ENCODE assay signal across 16 cellular contexts in genomic region chr17:82823004-82823403, GRCh38. TPM values are rescaled to one million over a fixed set of nuclear protein-coding genes. Genes with fewer than 3 reads are reported as not detected.
DNase-seq lines count a peak whose midpoint lies in the region; ATAC-seq and TF ChIP-seq lines count a peak whose summit lies in the region.
"Had no signal": no experiment of that assay in that cellular context is flagged by ENCODE, and none has a peak within 500 bp of the region (broad histone marks: within the 10 kb centered on the region; RNA-seq: fewer than 3 reads in every experiment).

No MANE protein-coding gene starts in this region.

- H3K9me3 ChIP-seq in cardiac muscle cell (ENCODE audit: low read depth) (no peaks in the 10 kb centered on the region), OCI-LY1 (ENCODE audit: low read length) (peaks cover 7% of the 10 kb centered on the region), suprapubic skin (peaks cover 19% of the 10 kb centered on the region)

- no peaks in the 10 kb centered on the region for H3K9me2 ChIP-seq in OCI-LY1 (ENCODE audit: low read depth, low read length)

- H3K36me3 Mint-ChIP-seq in type B pancreatic cell, result peaks cover 36% of the 10 kb centered on the region

- H3K4me3 Mint-ChIP-seq in type B pancreatic cell, result no peak overlapping the region

- H3K27ac ChIP-seq in cardiac muscle cell (no peak overlapping the region), OCI-LY1 (ENCODE audit: low read depth, low read length, poor library complexity, severe bottlenecking) (no peak overlapping the region), suprapubic skin (no peak overlapping the region)
- H3K27ac ChIP-seq: parathyroid adenoma had no signal

- TF ChIP-seq POLR2A in suprapubic skin (IDR thresholded peaks at IDR 0.05), result no peak

- no peak overlapping the region for H2AFZ ChIP-seq in OCI-LY1 (ENCODE audit: low read length)
- H2AFZ ChIP-seq: parathyroid adenoma had no signal

- 92% methylated on average over 5 of the region's 5 CpGs for WGBS in suprapubic skin

- no peak for TF ChIP-seq EP300 in suprapubic skin (IDR thresholded peaks at IDR 0.05)

- H3K4me1 ChIP-seq in cardiac muscle cell (ENCODE audit: low read depth) (peaks cover 16% of the 10 kb centered on the region), OCI-LY1 (ENCODE audit: insufficient read depth, low read length, severe bottlenecking) (peaks cover 12% of the 10 kb centered on the region), suprapubic skin (no peaks in the 10 kb centered on the region)
- H3K4me1 ChIP-seq: parathyroid adenoma had no signal

- ATAC-seq in GM19463 (IDR thresholded peaks at IDR 0.05; ENCODE audit: unreplicated experiment), result no peak

- H3K4me1 Mint-ChIP-seq in type B pancreatic cell (ENCODE audit: unreplicated experiment), result no peaks in the 10 kb centered on the region

- intact Hi-C loops in cardiac septum (cut with DNase I), result no loop called here

- H3K9me3 Mint-ChIP-seq in type B pancreatic cell, result peaks cover 10% of the 10 kb centered on the region

- H3K27me3 ChIP-seq in cardiac muscle cell, result no peaks in the 10 kb centered on the region
- H3K27me3 ChIP-seq in OCI-LY1 (ENCODE audit: insufficient read depth, low read length), result no peaks in the 10 kb centered on the region
- H3K27me3 ChIP-seq in suprapubic skin, result no peaks in the 10 kb centered on the region

- TF ChIP-seq CTCF in cardiac muscle cell (IDR thresholded peaks at IDR 0.05; ENCODE audit: low read depth, low read length) (peak; percentile 17), OCI-LY1 (IDR thresholded peaks at IDR 0.05; ENCODE audit: low read length) (peak; percentile 28; the same call in 1 of the 2 replicates), fibroblast of pulmonary artery (IDR thresholded peaks at IDR 0.05; ENCODE audit: low read length, missing control alignments) (peak; percentile 8), type B pancreatic cell (conservative IDR thresholded peaks at IDR 0.05) (peak; percentile 27), suprapubic skin (IDR thresholded peaks at IDR 0.05) (no peak)

- no peaks in the 10 kb centered on the region for H3K36me3 ChIP-seq in cardiac muscle cell
- H3K36me3 ChIP-seq in OCI-LY1 (ENCODE audit: insufficient read depth, low read length), result peaks cover 48% of the 10 kb centered on the region
- peaks cover 45% of the 10 kb centered on the region for H3K36me3 ChIP-seq in suprapubic skin

- DNase-seq in cardiac muscle cell (ENCODE audit: low read depth in 1 of 2, low spot score in 1 of 2) (peak in 1 of 2 donors; percentile 23), cardiac septum (ENCODE audit: low spot score) (no peak), fibroblast of pulmonary artery (ENCODE audit: low read depth) (no peak), type B pancreatic cell (ENCODE audit: extremely low spot score, unreplicated experiment) (no peak), suprapubic skin (ENCODE audit: low spot score in 2 of 2) (no peak), GM19238 (ENCODE audit: insufficient read length, low spot score) (no peak)
- DNase-seq: cerebellar nuclear complex, GOT3, KG1, NCI-H2227 treated with DMSO at 0.1 percent for 48 hours, SIG-M5 had no signal

- no peaks in the 10 kb centered on the region for H4K20me1 ChIP-seq in OCI-LY1 (ENCODE audit: insufficient read depth, low read length)

- no peak overlapping the region for H3K4me2 ChIP-seq in OCI-LY1 (ENCODE audit: low read length)

- no peaks in the 10 kb centered on the region for H3K79me2 ChIP-seq in OCI-LY1 (ENCODE audit: insufficient read depth, low read length)

- no peaks in the 10 kb centered on the region for H3K27me3 Mint-ChIP-seq in type B pancreatic cell

- no peak overlapping the region for H3K27ac Mint-ChIP-seq in type B pancreatic cell

- no peaks in the 10 kb centered on the region for H3F3A ChIP-seq in OCI-LY1 (ENCODE audit: insufficient read depth, low read length)

- H3K9ac ChIP-seq in OCI-LY1 (ENCODE audit: low read length), result no peak overlapping the region
- H3K9ac ChIP-seq: parathyroid adenoma had no signal

- H3K4me3 ChIP-seq in cardiac muscle cell (no peak overlapping the region), OCI-LY1 (ENCODE audit: low read depth, low read length, poor library complexity, severe bottlenecking) (no peak overlapping the region), fibroblast of pulmonary artery (replicated peaks; ENCODE audit: low read depth, low read length) (no peak overlapping the region), suprapubic skin (no peak overlapping the region)

RNA-seq across cellular contexts. Expression of gene ZNF750, which starts 16.8 kb away (rescaled TPM):
- total RNA-seq in cardiac muscle cell (0.07 TPM in 1 of 2 replicates, not detected in the other), cardiac septum (not detected), type B pancreatic cell (ENCODE audit: low replicate concordance) (10.3 and 34.7 TPM in 2 replicates), suprapubic skin (100 to 1,000 TPM; 117 to 353 (median 233) TPM)
- polyA plus RNA-seq in cardiac muscle cell, result 0.14 and 0.49 TPM in 2 replicates
- total RNA-seq: frontal cortex, subcutaneous adipose tissue had no signal

Comparison
In these comparisons a context has a peak if more than half of its experiments do, and no peak if none do; other contexts are left out.
1. CTCF ChIP-seq: peak in cardiac muscle cell (single experiment), OCI-LY1 (single experiment), fibroblast of pulmonary artery (single experiment) and type B pancreatic cell (single experiment); none in suprapubic skin (0 of 2).
2. RNA of gene ZNF750, which starts 16.8 kb away (total RNA-seq): 117 to 353 TPM in suprapubic skin and 10.3 to 34.7 TPM in type B pancreatic cell; not detected in cardiac septum (single experiment) and 0.07 TPM in cardiac muscle cell; every median in the first group is over 10 times any median in the second.